In the genomic region with DNA sequence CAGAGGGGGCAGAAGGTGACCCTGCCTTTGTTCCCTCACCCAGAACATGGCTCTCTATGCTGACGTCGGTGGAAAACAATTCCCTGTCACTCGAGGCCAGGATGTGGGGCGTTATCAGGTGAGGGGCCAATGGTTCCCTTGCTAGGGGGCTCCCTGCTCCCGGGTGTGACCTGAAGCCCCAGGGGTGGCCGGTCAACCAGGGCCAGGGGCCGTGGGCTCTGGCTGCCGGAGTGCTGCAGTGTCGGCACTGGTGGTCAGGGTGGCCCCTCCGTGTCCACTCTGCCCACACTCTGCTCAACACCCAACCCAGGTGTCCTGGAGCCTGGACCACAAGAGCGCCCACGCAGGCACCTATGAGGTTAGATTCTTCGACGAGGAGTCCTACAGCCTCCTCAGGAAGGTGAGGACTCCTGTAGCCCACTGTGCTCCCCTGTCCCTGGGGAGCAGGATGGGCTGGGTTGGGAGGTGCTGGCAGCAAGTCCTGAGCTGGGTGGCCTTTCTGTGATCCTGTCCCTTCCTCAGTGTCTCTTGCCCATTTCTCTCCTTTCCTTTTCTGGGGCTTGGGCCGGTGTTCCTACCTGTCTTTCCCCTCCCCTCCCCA, we compare ENCODE assay signal across 31 cellular contexts. TPM values are rescaled to one million over a fixed set of nuclear protein-coding genes. Genes with fewer than 3 reads are reported as not detected.
"Had no signal": no experiment of that assay in that cellular context is flagged by ENCODE, and none has a peak within 500 bp of the region (broad histone marks: within the 10 kb centered on the region; RNA-seq: fewer than 3 reads in every experiment).

No MANE protein-coding gene starts in this region.

- ATAC-seq: activated CD4-positive, alpha-beta T cell treated with anti-CD3 and anti-CD28 coated beads for 36 hours; activated CD8-positive, alpha-beta memory T cell treated with anti-CD3 and anti-CD28 coated beads, Interleukin-2, amount 10 ng/mL, durations not matched to agents 7 days and 5 days; activated CD8-positive, alpha-beta T cell treated with anti-CD3 and anti-CD28 coated beads, Interleukin-2, amount 10 ng/mL, durations not matched to agents 7 days and 5 days; esophagus mucosa had no signal

- H3K27me3 ChIP-seq: brain microvascular endothelial cell had no signal

- H3K4me3 Mint-ChIP-seq: activated CD4-positive, alpha-beta memory T cell treated with anti-CD3 and anti-CD28 coated beads for 36 hours; activated naive CD8-positive, alpha-beta T cell treated with anti-CD3 and anti-CD28 coated beads, Interleukin-2, amount 10 ng/mL, durations not matched to agents 7 days and 5 days; dendritic cell treated with granulocyte-macrophage colony-stimulating factor and Interleukin-4, amounts not matched to agents 40 ng/mL and 50 ng/mL, for 4 days; endodermal cell had no signal

- H3K27ac ChIP-seq: brain microvascular endothelial cell, coronary artery, dorsolateral prefrontal cortex had no signal

- H3K9me3 Mint-ChIP-seq: activated CD4-positive, alpha-beta memory T cell treated with anti-CD3 and anti-CD28 coated beads for 36 hours; activated CD4-positive, alpha-beta T cell treated with anti-CD3 and anti-CD28 coated beads, Interleukin-2, amount 10 ng/mL, durations not matched to agents 24 days and 14 days; activated naive CD4-positive, alpha-beta T cell treated with anti-CD3 and anti-CD28 coated beads for 36 hours; activated naive CD4-positive, alpha-beta T cell treated with anti-CD3 and anti-CD28 coated beads, Interleukin-2, amount 50 U/mL, for 24 hours; activated naive CD8-positive, alpha-beta T cell treated with anti-CD3 and anti-CD28 coated beads, Interleukin-2, amount 10 ng/mL, durations not matched to agents 7 days and 5 days; central memory CD8-positive, alpha-beta T cell; dendritic cell treated with granulocyte-macrophage colony-stimulating factor and Interleukin-4, amounts not matched to agents 40 ng/mL and 50 ng/mL, for 4 days had no signal

- DNase-seq: activated CD4-positive, alpha-beta memory T cell treated with anti-CD3 and anti-CD28 coated beads for 36 hours; activated CD4-positive, alpha-beta T cell treated with anti-CD3 and anti-CD28 coated beads for 36 hours; activated CD4-positive, alpha-beta T cell treated with anti-CD3 and anti-CD28 coated beads, Interleukin-2, amount 10 ng/mL, durations not matched to agents 24 days and 14 days; activated CD4-positive, CD25-positive, alpha-beta regulatory T cell; activated CD4-positive, CD25-positive, alpha-beta regulatory T cell treated with anti-CD3 and anti-CD28 coated beads, Interleukin-2, amount 50 U/mL, for 72 hours; activated CD8-positive, alpha-beta memory T cell treated with anti-CD3 and anti-CD28 coated beads, Interleukin-2, amount 10 ng/mL, durations not matched to agents 7 days and 5 days; activated CD8-positive, alpha-beta memory T cell treated with anti-CD3 and anti-CD28 coated beads, Interleukin-2, amount 50 U/mL, for 4 hours; activated CD8-positive, alpha-beta T cell treated with anti-CD3 and anti-CD28 coated beads, Interleukin-2, amount 10 ng/mL, durations not matched to agents 7 days and 5 days; activated effector memory CD4-positive, alpha-beta T cell treated with Interleukin-2 at 50 U/mL for 16 hours; activated naive CD4-positive, alpha-beta T cell treated with anti-CD3 and anti-CD28 coated beads for 36 hours; activated naive CD8-positive, alpha-beta T cell treated with anti-CD3 and anti-CD28 coated beads, Interleukin-2, amount 10 ng/mL, durations not matched to agents 7 days and 5 days; activated T-cell treated with anti-CD3 and anti-CD28 coated beads, Interleukin-2, amount 50 U/mL, for 1 hour; activated T-cell treated with anti-CD3 and anti-CD28 coated beads, Interleukin-2, amount 50 U/mL, for 48 hours; amniotic stem cell; anterior cingulate cortex; brain microvascular endothelial cell; dorsolateral prefrontal cortex; effector memory CD4-positive, alpha-beta T cell; endodermal cell; foreskin fibroblast; head of caudate nucleus; T-helper 2 cell had no signal

- H3K27me3 Mint-ChIP-seq: activated CD4-positive, alpha-beta memory T cell treated with anti-CD3 and anti-CD28 coated beads for 36 hours; activated CD4-positive, alpha-beta T cell treated with anti-CD3 and anti-CD28 coated beads for 36 hours; activated CD4-positive, alpha-beta T cell treated with anti-CD3 and anti-CD28 coated beads, Interleukin-2, amount 10 ng/mL, durations not matched to agents 24 days and 14 days; activated CD8-positive, alpha-beta memory T cell treated with anti-CD3 and anti-CD28 coated beads, Interleukin-2, amount 10 ng/mL, durations not matched to agents 7 days and 5 days; activated naive CD4-positive, alpha-beta T cell treated with anti-CD3 and anti-CD28 coated beads, Interleukin-2, amount 50 U/mL, for 24 hours; activated naive CD8-positive, alpha-beta T cell treated with anti-CD3 and anti-CD28 coated beads, Interleukin-2, amount 10 ng/mL, durations not matched to agents 7 days and 5 days; central memory CD8-positive, alpha-beta T cell had no signal

- FAIRE-seq: astrocyte, frontal cortex had no signal

- H3K27ac Mint-ChIP-seq: activated CD4-positive, alpha-beta memory T cell treated with anti-CD3 and anti-CD28 coated beads for 36 hours; activated CD4-positive, alpha-beta T cell treated with anti-CD3 and anti-CD28 coated beads for 36 hours; activated CD4-positive, alpha-beta T cell treated with anti-CD3 and anti-CD28 coated beads, Interleukin-2, amount 10 ng/mL, durations not matched to agents 24 days and 14 days; activated CD8-positive, alpha-beta memory T cell treated with anti-CD3 and anti-CD28 coated beads, Interleukin-2, amount 10 ng/mL, durations not matched to agents 7 days and 5 days; activated naive CD4-positive, alpha-beta T cell treated with anti-CD3 and anti-CD28 coated beads for 36 hours; activated naive CD4-positive, alpha-beta T cell treated with anti-CD3 and anti-CD28 coated beads, Interleukin-2, amount 50 U/mL, for 24 hours; activated naive CD8-positive, alpha-beta T cell treated with anti-CD3 and anti-CD28 coated beads, Interleukin-2, amount 10 ng/mL, durations not matched to agents 7 days and 5 days; dendritic cell treated with granulocyte-macrophage colony-stimulating factor and Interleukin-4, amounts not matched to agents 40 ng/mL and 50 ng/mL, for 4 days; endodermal cell had no signal

- H3K4me3 ChIP-seq: coronary artery, dorsolateral prefrontal cortex had no signal

RNA-seq across cellular contexts. Expression of a gene that starts 16.7 kb away (rescaled TPM):
- total RNA-seq: activated CD4-positive, alpha-beta memory T cell treated with anti-CD3 and anti-CD28 coated beads for 36 hours; activated CD4-positive, alpha-beta T cell treated with anti-CD3 and anti-CD28 coated beads for 36 hours; activated CD4-positive, alpha-beta T cell treated with anti-CD3 and anti-CD28 coated beads, Interleukin-2, amount 10 ng/mL, durations not matched to agents 24 days and 14 days; activated CD8-positive, alpha-beta memory T cell treated with anti-CD3 and anti-CD28 coated beads for 36 hours; activated CD8-positive, alpha-beta memory T cell treated with anti-CD3 and anti-CD28 coated beads, Interleukin-2, amount 10 ng/mL, durations not matched to agents 7 days and 5 days; activated CD8-positive, alpha-beta T cell treated with anti-CD3 and anti-CD28 coated beads, Interleukin-2, amount 10 ng/mL, durations not matched to agents 7 days and 5 days; activated naive CD4-positive, alpha-beta T cell treated with anti-CD3 and anti-CD28 coated beads for 36 hours; activated naive CD8-positive, alpha-beta T cell treated with anti-CD3 and anti-CD28 coated beads, Interleukin-2, amount 10 ng/mL, durations not matched to agents 7 days and 5 days; astrocyte; endodermal cell; T-helper 1 cell treated with Interleukin-12 subunit alpha and Interleukin-12 subunit beta and Interleukin-4 antibody, amounts not matched to agents 30 ng/mL and 1 ng/mL, for 36 hours had no signal
